Comparison of ENCODE assay signal across 8 cellular contexts in genomic region chr13:75357576-75358295, GRCh38.
DNase-seq lines count a peak whose midpoint lies in the region; ATAC-seq and TF ChIP-seq lines count a peak whose summit lies in the region.

No MANE protein-coding gene starts in this region.

- peak overlapping the region in 1 of 2 donors; percentile 23 for H3K27ac ChIP-seq in breast epithelium

- H3K36me3 Mint-ChIP-seq in stimulated activated memory B cell treated with anti-CD40 and anti-IgM and Interleukin-4, amounts not matched to agents 10 μg/mL and 1 μg/mL and 100 μg/mL, for 72 hours: no peaks in the 10 kb centered on the region

- H3K27me3 Mint-ChIP-seq in stimulated activated memory B cell treated with anti-CD40 and anti-IgM and Interleukin-4, amounts not matched to agents 10 μg/mL and 1 μg/mL and 100 μg/mL, for 72 hours: no peaks in the 10 kb centered on the region

- no peaks in the 10 kb centered on the region for H3K27me3 ChIP-seq in breast epithelium

- H3K9me3 ChIP-seq in breast epithelium: no peaks in the 10 kb centered on the region

- peak; percentile 67 for DNase-seq in A172 (ENCODE audit: low spot score)
- peak; percentile 65 for DNase-seq in NCI-H146 (lab: John Stamatoyannopoulos, UW)
- peak; percentile 17 for DNase-seq in T-helper 9 cell
- DNase-seq in breast epithelium (ENCODE audit: low spot score in 2 of 2): no peak
- DNase-seq in left colon: no peak

- intact Hi-C loops in breast epithelium (cut with DNase I; ENCODE audit: low total_unique reads): no loop called here
- intact Hi-C loops in left colon (cut with DNase I, micrococcal nuclease): no loop called here

- H3K4me1 Mint-ChIP-seq in stimulated activated memory B cell treated with anti-CD40 and anti-IgM and Interleukin-4, amounts not matched to agents 10 μg/mL and 1 μg/mL and 100 μg/mL, for 72 hours: peaks cover 5% of the 10 kb centered on the region

- peak in 2 of 3 donors; percentile 27 to 47 for TF ChIP-seq CTCF in breast epithelium (IDR thresholded peaks at IDR 0.05)

- TF ChIP-seq POLR2A in breast epithelium (IDR thresholded peaks at IDR 0.05): no peak

- no peaks in the 10 kb centered on the region for H3K36me3 ChIP-seq in breast epithelium

- no peak overlapping the region for H3K4me3 ChIP-seq in breast epithelium

- H3K9me3 Mint-ChIP-seq in stimulated activated memory B cell treated with anti-CD40 and anti-IgM and Interleukin-4, amounts not matched to agents 10 μg/mL and 1 μg/mL and 100 μg/mL, for 72 hours: no peaks in the 10 kb centered on the region

- no peak overlapping the region for H3K4me3 Mint-ChIP-seq in stimulated activated memory B cell treated with anti-CD40 and anti-IgM and Interleukin-4, amounts not matched to agents 10 μg/mL and 1 μg/mL and 100 μg/mL, for 72 hours

- ATAC-seq in GM18502 (IDR thresholded peaks at IDR 0.05; ENCODE audit: poor library complexity, unreplicated experiment): peak; percentile 97
- peak; percentile 76 for ATAC-seq in HG02840 (IDR thresholded peaks at IDR 0.05; ENCODE audit: low FRiP score, unreplicated experiment)
- ATAC-seq in left colon: peak; percentile 64
- peak; percentile 82 for ATAC-seq in stimulated activated memory B cell treated with anti-CD40 and anti-IgM and Interleukin-4, amounts not matched to agents 10 μg/mL and 1 μg/mL and 100 μg/mL, for 72 hours

- no peak overlapping the region for H3K27ac Mint-ChIP-seq in stimulated activated memory B cell treated with anti-CD40 and anti-IgM and Interleukin-4, amounts not matched to agents 10 μg/mL and 1 μg/mL and 100 μg/mL, for 72 hours

- no peaks in the 10 kb centered on the region for H3K4me1 ChIP-seq in breast epithelium

Comparison
In these comparisons a context has a peak if more than half of its experiments do, and no peak if none do; other contexts are left out.
1. DNase-seq: peak in A172 (single experiment), NCI-H146 (single experiment) and T-helper 9 cell (single experiment); none in breast epithelium (0 of 2) and left colon (0 of 2).
2. Peak in every context shown above with its lines, with median percentiles within 50 percentile points of each other: ATAC-seq.